ENCODE assay signal across 1 cellular context in genomic region chr1:236604218-236605029, GRCh38.
TF ChIP-seq lines count a peak whose summit lies in the region.

A gene with protein sequence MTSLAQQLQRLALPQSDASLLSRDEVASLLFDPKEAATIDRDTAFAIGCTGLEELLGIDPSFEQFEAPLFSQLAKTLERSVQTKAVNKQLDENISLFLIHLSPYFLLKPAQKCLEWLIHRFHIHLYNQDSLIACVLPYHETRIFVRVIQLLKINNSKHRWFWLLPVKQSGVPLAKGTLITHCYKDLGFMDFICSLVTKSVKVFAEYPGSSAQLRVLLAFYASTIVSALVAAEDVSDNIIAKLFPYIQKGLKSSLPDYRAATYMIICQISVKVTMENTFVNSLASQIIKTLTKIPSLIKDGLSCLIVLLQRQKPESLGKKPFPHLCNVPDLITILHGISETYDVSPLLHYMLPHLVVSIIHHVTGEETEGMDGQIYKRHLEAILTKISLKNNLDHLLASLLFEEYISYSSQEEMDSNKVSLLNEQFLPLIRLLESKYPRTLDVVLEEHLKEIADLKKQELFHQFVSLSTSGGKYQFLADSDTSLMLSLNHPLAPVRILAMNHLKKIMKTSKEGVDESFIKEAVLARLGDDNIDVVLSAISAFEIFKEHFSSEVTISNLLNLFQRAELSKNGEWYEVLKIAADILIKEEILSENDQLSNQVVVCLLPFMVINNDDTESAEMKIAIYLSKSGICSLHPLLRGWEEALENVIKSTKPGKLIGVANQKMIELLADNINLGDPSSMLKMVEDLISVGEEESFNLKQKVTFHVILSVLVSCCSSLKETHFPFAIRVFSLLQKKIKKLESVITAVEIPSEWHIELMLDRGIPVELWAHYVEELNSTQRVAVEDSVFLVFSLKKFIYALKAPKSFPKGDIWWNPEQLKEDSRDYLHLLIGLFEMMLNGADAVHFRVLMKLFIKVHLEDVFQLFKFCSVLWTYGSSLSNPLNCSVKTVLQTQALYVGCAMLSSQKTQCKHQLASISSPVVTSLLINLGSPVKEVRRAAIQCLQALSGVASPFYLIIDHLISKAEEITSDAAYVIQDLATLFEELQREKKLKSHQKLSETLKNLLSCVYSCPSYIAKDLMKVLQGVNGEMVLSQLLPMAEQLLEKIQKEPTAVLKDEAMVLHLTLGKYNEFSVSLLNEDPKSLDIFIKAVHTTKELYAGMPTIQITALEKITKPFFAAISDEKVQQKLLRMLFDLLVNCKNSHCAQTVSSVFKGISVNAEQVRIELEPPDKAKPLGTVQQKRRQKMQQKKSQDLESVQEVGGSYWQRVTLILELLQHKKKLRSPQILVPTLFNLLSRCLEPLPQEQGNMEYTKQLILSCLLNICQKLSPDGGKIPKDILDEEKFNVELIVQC (N-terminal part only) (minus strand): TSS chr1:236604516. CDS start chr1:236604095, 421 bp downstream.

TF ChIP-seq in K562, 482 proteins besides CTCF, POLR2A, EP300 and RAD21 (continued from another document and continues in another):
- TF ChIP-seq ZNF274 (IDR thresholded peaks at IDR 0.05; ENCODE audit: borderline replicate concordance, low read depth, low read length), result no peak
- no peak for TF ChIP-seq HDAC8 (tag; IDR thresholded peaks at IDR 0.05)
- no peak; a peak in 1 of 3 replicates for TF ChIP-seq CBX3 (IDR thresholded peaks at IDR 0.05; ENCODE audit: borderline replicate concordance in 1 of 2, low read length in 2 of 2)
- peak; percentile 76; the same call in 1 of the 2 replicates for TF ChIP-seq FOXP1 (CRISPR knock-in tag; IDR thresholded peaks at IDR 0.05)
- no peak for TF ChIP-seq RFX7 (CRISPR knock-in tag; IDR thresholded peaks at IDR 0.05)
- TF ChIP-seq ASH1L (IDR thresholded peaks at IDR 0.05; ENCODE audit: borderline replicate concordance, low read depth, partially characterized antibody), result no peak
- TF ChIP-seq HSF4 (CRISPR knock-in tag; IDR thresholded peaks at IDR 0.05; ENCODE audit: borderline replicate concordance), result no peak
- TF ChIP-seq HMG20A (CRISPR knock-in tag; conservative IDR thresholded peaks at IDR 0.05), result no peak
- TF ChIP-seq BRD4 (IDR thresholded peaks at IDR 0.05), result peak; percentile 34; the same call in 1 of the 2 replicates
- TF ChIP-seq ZNF12 (CRISPR knock-in tag; IDR thresholded peaks at IDR 0.05), result no peak
- TF ChIP-seq KDM2B (CRISPR knock-in tag; IDR thresholded peaks at IDR 0.05), result no peak
- TF ChIP-seq GABPB1 (CRISPR knock-in tag; IDR thresholded peaks at IDR 0.05), result peak; percentile 87
- TF ChIP-seq KLF10 (CRISPR knock-in tag; IDR thresholded peaks at IDR 0.05), result no peak
- TF ChIP-seq ZNF75A (CRISPR knock-in tag; IDR thresholded peaks at IDR 0.05), result no peak
- TF ChIP-seq PRDM10 (IDR thresholded peaks at IDR 0.05; ENCODE audit: partially characterized antibody), result no peak
- TF ChIP-seq NFXL1 (CRISPR knock-in tag; IDR thresholded peaks at IDR 0.05), result no peak
- TF ChIP-seq C11orf30 (IDR thresholded peaks at IDR 0.05; ENCODE audit: low read depth), result peak; percentile 90
- no peak for TF ChIP-seq ZNF444 (CRISPR knock-in tag; IDR thresholded peaks at IDR 0.05)
- TF ChIP-seq CGGBP1 (CRISPR knock-in tag; IDR thresholded peaks at IDR 0.05), result no peak
- TF ChIP-seq ZSCAN29 (IDR thresholded peaks at IDR 0.05), result no peak
- TF ChIP-seq MIER1 (IDR thresholded peaks at IDR 0.05; ENCODE audit: low read depth), result no peak
- 0 out of 4 replicates have a peak, but pooled peaks have one; percentile 4 to 58 for TF ChIP-seq SRF (CRISPR knock-in tag; IDR thresholded peaks at IDR 0.05)
- TF ChIP-seq, protein P1, sequence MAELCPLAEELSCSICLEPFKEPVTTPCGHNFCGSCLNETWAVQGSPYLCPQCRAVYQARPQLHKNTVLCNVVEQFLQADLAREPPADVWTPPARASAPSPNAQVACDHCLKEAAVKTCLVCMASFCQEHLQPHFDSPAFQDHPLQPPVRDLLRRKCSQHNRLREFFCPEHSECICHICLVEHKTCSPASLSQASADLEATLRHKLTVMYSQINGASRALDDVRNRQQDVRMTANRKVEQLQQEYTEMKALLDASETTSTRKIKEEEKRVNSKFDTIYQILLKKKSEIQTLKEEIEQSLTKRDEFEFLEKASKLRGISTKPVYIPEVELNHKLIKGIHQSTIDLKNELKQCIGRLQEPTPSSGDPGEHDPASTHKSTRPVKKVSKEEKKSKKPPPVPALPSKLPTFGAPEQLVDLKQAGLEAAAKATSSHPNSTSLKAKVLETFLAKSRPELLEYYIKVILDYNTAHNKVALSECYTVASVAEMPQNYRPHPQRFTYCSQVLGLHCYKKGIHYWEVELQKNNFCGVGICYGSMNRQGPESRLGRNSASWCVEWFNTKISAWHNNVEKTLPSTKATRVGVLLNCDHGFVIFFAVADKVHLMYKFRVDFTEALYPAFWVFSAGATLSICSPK (IDR thresholded peaks at IDR 0.05; ENCODE audit: borderline replicate concordance), result no peak
- TF ChIP-seq RFX1 (IDR thresholded peaks at IDR 0.05), result no peak
- TF ChIP-seq, protein P2, sequence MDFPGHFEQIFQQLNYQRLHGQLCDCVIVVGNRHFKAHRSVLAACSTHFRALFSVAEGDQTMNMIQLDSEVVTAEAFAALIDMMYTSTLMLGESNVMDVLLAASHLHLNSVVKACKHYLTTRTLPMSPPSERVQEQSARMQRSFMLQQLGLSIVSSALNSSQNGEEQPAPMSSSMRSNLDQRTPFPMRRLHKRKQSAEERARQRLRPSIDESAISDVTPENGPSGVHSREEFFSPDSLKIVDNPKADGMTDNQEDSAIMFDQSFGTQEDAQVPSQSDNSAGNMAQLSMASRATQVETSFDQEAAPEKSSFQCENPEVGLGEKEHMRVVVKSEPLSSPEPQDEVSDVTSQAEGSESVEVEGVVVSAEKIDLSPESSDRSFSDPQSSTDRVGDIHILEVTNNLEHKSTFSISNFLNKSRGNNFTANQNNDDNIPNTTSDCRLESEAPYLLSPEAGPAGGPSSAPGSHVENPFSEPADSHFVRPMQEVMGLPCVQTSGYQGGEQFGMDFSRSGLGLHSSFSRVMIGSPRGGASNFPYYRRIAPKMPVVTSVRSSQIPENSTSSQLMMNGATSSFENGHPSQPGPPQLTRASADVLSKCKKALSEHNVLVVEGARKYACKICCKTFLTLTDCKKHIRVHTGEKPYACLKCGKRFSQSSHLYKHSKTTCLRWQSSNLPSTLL (IDR thresholded peaks at IDR 0.05), result no peak
- TF ChIP-seq, protein P3, sequence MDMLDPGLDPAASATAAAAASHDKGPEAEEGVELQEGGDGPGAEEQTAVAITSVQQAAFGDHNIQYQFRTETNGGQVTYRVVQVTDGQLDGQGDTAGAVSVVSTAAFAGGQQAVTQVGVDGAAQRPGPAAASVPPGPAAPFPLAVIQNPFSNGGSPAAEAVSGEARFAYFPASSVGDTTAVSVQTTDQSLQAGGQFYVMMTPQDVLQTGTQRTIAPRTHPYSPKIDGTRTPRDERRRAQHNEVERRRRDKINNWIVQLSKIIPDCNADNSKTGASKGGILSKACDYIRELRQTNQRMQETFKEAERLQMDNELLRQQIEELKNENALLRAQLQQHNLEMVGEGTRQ (CRISPR knock-in tag; IDR thresholded peaks at IDR 0.05), result peak; percentile 85
- TF ChIP-seq HNRNPK (IDR thresholded peaks at IDR 0.05; ENCODE audit: low read depth, low read length, poor library complexity, severe bottlenecking), result no peak
- no peak for TF ChIP-seq BRF2 (IDR thresholded peaks at IDR 0.05; ENCODE audit: borderline replicate concordance, insufficient read depth, insufficient read length)
- peak; percentile 38 to 97; a peak in 3 of 4 replicates for TF ChIP-seq TEAD1 (CRISPR knock-in tag; IDR thresholded peaks at IDR 0.05)
- TF ChIP-seq, protein P4, sequence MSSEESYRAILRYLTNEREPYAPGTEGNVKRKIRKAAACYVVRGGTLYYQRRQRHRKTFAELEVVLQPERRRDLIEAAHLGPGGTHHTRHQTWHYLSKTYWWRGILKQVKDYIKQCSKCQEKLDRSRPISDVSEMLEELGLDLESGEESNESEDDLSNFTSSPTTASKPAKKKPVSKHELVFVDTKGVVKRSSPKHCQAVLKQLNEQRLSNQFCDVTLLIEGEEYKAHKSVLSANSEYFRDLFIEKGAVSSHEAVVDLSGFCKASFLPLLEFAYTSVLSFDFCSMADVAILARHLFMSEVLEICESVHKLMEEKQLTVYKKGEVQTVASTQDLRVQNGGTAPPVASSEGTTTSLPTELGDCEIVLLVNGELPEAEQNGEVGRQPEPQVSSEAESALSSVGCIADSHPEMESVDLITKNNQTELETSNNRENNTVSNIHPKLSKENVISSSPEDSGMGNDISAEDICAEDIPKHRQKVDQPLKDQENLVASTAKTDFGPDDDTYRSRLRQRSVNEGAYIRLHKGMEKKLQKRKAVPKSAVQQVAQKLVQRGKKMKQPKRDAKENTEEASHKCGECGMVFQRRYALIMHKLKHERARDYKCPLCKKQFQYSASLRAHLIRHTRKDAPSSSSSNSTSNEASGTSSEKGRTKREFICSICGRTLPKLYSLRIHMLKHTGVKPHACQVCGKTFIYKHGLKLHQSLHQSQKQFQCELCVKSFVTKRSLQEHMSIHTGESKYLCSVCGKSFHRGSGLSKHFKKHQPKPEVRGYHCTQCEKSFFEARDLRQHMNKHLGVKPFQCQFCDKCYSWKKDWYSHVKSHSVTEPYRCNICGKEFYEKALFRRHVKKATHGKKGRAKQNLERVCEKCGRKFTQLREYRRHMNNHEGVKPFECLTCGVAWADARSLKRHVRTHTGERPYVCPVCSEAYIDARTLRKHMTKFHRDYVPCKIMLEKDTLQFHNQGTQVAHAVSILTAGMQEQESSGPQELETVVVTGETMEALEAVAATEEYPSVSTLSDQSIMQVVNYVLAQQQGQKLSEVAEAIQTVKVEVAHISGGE (CRISPR knock-in tag; IDR thresholded peaks at IDR 0.05), result peak in 1 of 3 experiments; percentile 78; a peak in 1 of 6 replicates
- TF ChIP-seq, protein P5, sequence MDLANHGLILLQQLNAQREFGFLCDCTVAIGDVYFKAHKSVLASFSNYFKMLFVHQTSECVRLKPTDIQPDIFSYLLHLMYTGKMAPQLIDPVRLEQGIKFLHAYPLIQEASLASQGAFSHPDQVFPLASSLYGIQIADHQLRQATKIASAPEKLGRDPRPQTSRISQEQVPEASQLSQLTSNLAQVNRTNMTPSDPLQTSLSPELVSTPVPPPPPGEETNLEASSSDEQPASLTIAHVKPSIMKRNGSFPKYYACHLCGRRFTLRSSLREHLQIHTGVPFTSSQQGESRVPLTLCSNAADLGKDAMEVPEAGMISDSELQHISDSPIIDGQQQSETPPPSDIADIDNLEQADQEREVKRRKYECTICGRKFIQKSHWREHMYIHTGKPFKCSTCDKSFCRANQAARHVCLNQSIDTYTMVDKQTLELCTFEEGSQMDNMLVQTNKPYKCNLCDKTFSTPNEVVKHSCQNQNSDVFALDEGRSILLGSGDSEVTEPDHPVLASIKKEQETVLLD (IDR thresholded peaks at IDR 0.05), result no peak
- TF ChIP-seq ZBTB33 (CRISPR knock-in tag; IDR thresholded peaks at IDR 0.05), result peak; percentile 67; the same call in 1 of the 2 replicates
- TF ChIP-seq ZNF511 (CRISPR knock-in tag; IDR thresholded peaks at IDR 0.05), result no peak
- no peak for TF ChIP-seq RBM34 (IDR thresholded peaks at IDR 0.05; ENCODE audit: borderline replicate concordance, insufficient read depth, low read length)
- no peak for TF ChIP-seq ZC3H8 (IDR thresholded peaks at IDR 0.05)
- no peak for TF ChIP-seq MCM5 (IDR thresholded peaks at IDR 0.05; ENCODE audit: low read depth)
- no peak for TF ChIP-seq ZNF561 (CRISPR knock-in tag; conservative IDR thresholded peaks at IDR 0.05)
- peak; percentile 95 for TF ChIP-seq SP1 (CRISPR knock-in tag; IDR thresholded peaks at IDR 0.05)
